11 cellular contexts compared by ENCODE assay signal in genomic region chr5:112109331-112109993, GRCh38.
DNase-seq lines count a peak whose midpoint lies in the region; ATAC-seq and TF ChIP-seq lines count a peak whose summit lies in the region.
"Had no signal": no experiment of that assay in that cellular context is flagged by ENCODE, and none has a peak within 500 bp of the region (broad histone marks: within the 10 kb centered on the region; RNA-seq: fewer than 3 reads in every experiment).

No MANE protein-coding gene starts in this region.

- H3K4me3 ChIP-seq in HEK293 (ENCODE audit: low read depth, low read length), result no peak overlapping the region

- H3K27ac Mint-ChIP-seq in WTC11, result peak overlapping the region; percentile 44
- no peak overlapping the region for H3K27ac Mint-ChIP-seq in activated naive CD4-positive, alpha-beta T cell treated with anti-CD3 and anti-CD28 coated beads, Interleukin-2, amount 50 U/mL, for 72 hours
- H3K27ac Mint-ChIP-seq: naive thymus-derived CD8-positive, alpha-beta T cell had no signal

- no peaks in the 10 kb centered on the region for H3K9me3 ChIP-seq in HEK293 (ENCODE audit: control insufficient read depth, insufficient read depth, low read depth, low read length)

- no peaks in the 10 kb centered on the region for H3K4me1 ChIP-seq in HEK293 (ENCODE audit: control insufficient read depth, insufficient read depth, low read length)

- H3K4me3 Mint-ChIP-seq in WTC11, result no peak overlapping the region
- H3K4me3 Mint-ChIP-seq: naive thymus-derived CD8-positive, alpha-beta T cell had no signal

- peaks cover 7% of the 10 kb centered on the region for H3K4me1 Mint-ChIP-seq in WTC11
- H3K4me1 Mint-ChIP-seq: naive thymus-derived CD8-positive, alpha-beta T cell had no signal

- POLR2A ChIA-PET in HEK293 (lab: Yijun Ruan, JAX) (interaction anchor here (0.6 kb wide), 1 partner anchor 24 kb away, joined by 3 read pairs; no protein-coding TSS in a partner anchor), WTC11 (lab: Charles Lee) (no interaction called here)

- no peaks in the 10 kb centered on the region for H3K36me3 ChIP-seq in HEK293 (ENCODE audit: control insufficient read depth in 2 of 2, insufficient read depth in 1 of 2, low read length in 2 of 2)

- no peaks in the 10 kb centered on the region for H3K36me3 Mint-ChIP-seq in WTC11
- no peaks in the 10 kb centered on the region for H3K36me3 Mint-ChIP-seq in activated naive CD4-positive, alpha-beta T cell treated with anti-CD3 and anti-CD28 coated beads, Interleukin-2, amount 50 U/mL, for 72 hours
- H3K36me3 Mint-ChIP-seq: naive thymus-derived CD8-positive, alpha-beta T cell had no signal

- no peaks in the 10 kb centered on the region for H3K9me3 Mint-ChIP-seq in WTC11
- no peaks in the 10 kb centered on the region for H3K9me3 Mint-ChIP-seq in activated naive CD4-positive, alpha-beta T cell treated with anti-CD3 and anti-CD28 coated beads, Interleukin-2, amount 50 U/mL, for 72 hours
- H3K9me3 Mint-ChIP-seq: naive thymus-derived CD8-positive, alpha-beta T cell had no signal

- ATAC-seq in WTC11 (peak; percentile 100), GM19455 (IDR thresholded peaks at IDR 0.05; ENCODE audit: unreplicated experiment) (no peak)
- no peak for ATAC-seq in activated naive CD4-positive, alpha-beta T cell treated with anti-CD3 and anti-CD28 coated beads, Interleukin-2, amount 50 U/mL, for 72 hours
- ATAC-seq: naive thymus-derived CD8-positive, alpha-beta T cell had no signal

- DNase-seq in AG08396 (ENCODE audit: low spot score) (peak; percentile 9), WTC11 (ENCODE audit: low spot score) (peak; percentile 64), islet precursor cell (peak; percentile 74)
- DNase-seq in activated CD4-positive, alpha-beta T cell treated with anti-CD3 and anti-CD28 coated beads, Interleukin-2, amount 50 U/mL, for 4 hours, result no peak
- DNase-seq in NK-92 treated with Interleukin-12 subunit alpha and Interleukin-12 subunit beta, amount 100 ng/mL, for 24 hours (lab: John Stamatoyannopoulos, UW), result no peak
- DNase-seq in activated naive CD4-positive, alpha-beta T cell treated with anti-CD3 and anti-CD28 coated beads, Interleukin-2, amount 50 U/mL, for 72 hours (ENCODE audit: low spot score in 2 of 2), result no peak
- DNase-seq: activated CD4-positive, CD25-positive, alpha-beta regulatory T cell treated with anti-CD3 and anti-CD28 coated beads, Interleukin-2, amount 50 U/mL, for 72 hours; dermis blood vessel endothelial cell; naive thymus-derived CD8-positive, alpha-beta T cell had no signal

- CTCF ChIA-PET in HEK293 (lab: Yijun Ruan, JAX), result interaction anchor here (0.6 to 1.0 kb wide), 4 partner anchors 8 to 559 kb away, joined by 3 read pairs; no protein-coding TSS in a partner anchor
- CTCF ChIA-PET in WTC11 (lab: Charles Lee), result no interaction called here

- no peaks in the 10 kb centered on the region for H3K27me3 Mint-ChIP-seq in WTC11 (ENCODE audit: low read depth)

- H3K27ac ChIP-seq in HEK293 (ENCODE audit: extremely low read depth, low read depth, low read length), result no peak overlapping the region

- no peak for TF ChIP-seq CTCF in HEK293 (tag by site-specific recombination; IDR thresholded peaks at IDR 0.05)
- TF ChIP-seq CTCF in WTC11 (IDR thresholded peaks at IDR 0.05), result no peak

TF ChIP-seq in HEK293, 187 proteins besides CTCF, POLR2A, EP300 and RAD21:
- TF ChIP-seq ZNF133 (tag by site-specific recombination; IDR thresholded peaks at IDR 0.05), result peak; percentile 28; the same call in 1 of the 2 replicates
- TF ChIP-seq ZNF449 (tag by site-specific recombination; IDR thresholded peaks at IDR 0.05), result no peak
- TF ChIP-seq HOXA7 (CRISPR knock-in tag; IDR thresholded peaks at IDR 0.05; ENCODE audit: borderline replicate concordance), result no peak
- TF ChIP-seq REST (tag by site-specific recombination; IDR thresholded peaks at IDR 0.05), result peak; percentile 50
TF ChIP-seq in HEK293: peak in this region for 2.

TF ChIP-seq in WTC11, 78 proteins besides CTCF, POLR2A, EP300 and RAD21:
- TF ChIP-seq ZNF396 (CRISPR knock-in tag; IDR thresholded peaks at IDR 0.05; ENCODE audit: borderline replicate concordance) (no peak), SP1 (CRISPR knock-in tag; conservative IDR thresholded peaks at IDR 0.05) (no peak), RORB (CRISPR knock-in tag; IDR thresholded peaks at IDR 0.05) (no peak), HMGA2 (CRISPR knock-in tag; IDR thresholded peaks at IDR 0.05) (no peak), MAX (CRISPR knock-in tag; IDR thresholded peaks at IDR 0.05) (no peak), NR1H2 (CRISPR knock-in tag; IDR thresholded peaks at IDR 0.05) (no peak), FOXK1 (CRISPR knock-in tag; IDR thresholded peaks at IDR 0.05) (no peak), CDX4 (CRISPR knock-in tag; IDR thresholded peaks at IDR 0.05; ENCODE audit: borderline replicate concordance) (no peak), ZNF219 (CRISPR knock-in tag; IDR thresholded peaks at IDR 0.05; ENCODE audit: borderline replicate concordance) (no peak), ZNF138 (CRISPR knock-in tag; conservative IDR thresholded peaks at IDR 0.05) (no peak), ATF2 (CRISPR knock-in tag; IDR thresholded peaks at IDR 0.05; ENCODE audit: borderline replicate concordance, low read depth) (no peak), ZNF317 (CRISPR knock-in tag; IDR thresholded peaks at IDR 0.05; ENCODE audit: borderline replicate concordance, low read depth) (no peak), EMX1 (CRISPR knock-in tag; IDR thresholded peaks at IDR 0.05) (no peak), ZNF416 (CRISPR knock-in tag; IDR thresholded peaks at IDR 0.05) (no peak), ERG (CRISPR knock-in tag; IDR thresholded peaks at IDR 0.05) (no peak), MLX (CRISPR knock-in tag; IDR thresholded peaks at IDR 0.05) (no peak)

Comparison
In these comparisons a context has a peak if more than half of its experiments do, and no peak if none do; other contexts are left out.
1. DNase-seq: peak in AG08396 (single experiment), WTC11 (single experiment) and islet precursor cell (single experiment); none in activated CD4-positive, alpha-beta T cell treated with anti-CD3 and anti-CD28 coated beads, Interleukin-2, amount 50 U/mL, for 4 hours (0 of 2), NK-92 treated with Interleukin-12 subunit alpha and Interleukin-12 subunit beta, amount 100 ng/mL, for 24 hours (single experiment) and activated naive CD4-positive, alpha-beta T cell treated with anti-CD3 and anti-CD28 coated beads, Interleukin-2, amount 50 U/mL, for 72 hours (0 of 2).